1 cellular context compared by ENCODE assay signal in genomic region chr22:50562523-50563409, GRCh38.
TF ChIP-seq lines count a peak whose summit lies in the region.

Gene SYCE3 (minus strand): TSS chr22:50562919. CDS start chr22:50556405, 6,514 bp downstream.

TF ChIP-seq in HepG2, 621 proteins besides CTCF, POLR2A, EP300 and RAD21 (continued from another document and continues in another):
- peak; percentile 90 for TF ChIP-seq ERF (CRISPR knock-in tag; IDR thresholded peaks at IDR 0.05)
- TF ChIP-seq, protein P1, sequence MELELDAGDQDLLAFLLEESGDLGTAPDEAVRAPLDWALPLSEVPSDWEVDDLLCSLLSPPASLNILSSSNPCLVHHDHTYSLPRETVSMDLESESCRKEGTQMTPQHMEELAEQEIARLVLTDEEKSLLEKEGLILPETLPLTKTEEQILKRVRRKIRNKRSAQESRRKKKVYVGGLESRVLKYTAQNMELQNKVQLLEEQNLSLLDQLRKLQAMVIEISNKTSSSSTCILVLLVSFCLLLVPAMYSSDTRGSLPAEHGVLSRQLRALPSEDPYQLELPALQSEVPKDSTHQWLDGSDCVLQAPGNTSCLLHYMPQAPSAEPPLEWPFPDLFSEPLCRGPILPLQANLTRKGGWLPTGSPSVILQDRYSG (CRISPR knock-in tag; IDR thresholded peaks at IDR 0.05), result no peak
- TF ChIP-seq SIX4 (CRISPR knock-in tag; IDR thresholded peaks at IDR 0.05), result no peak
- TF ChIP-seq ZNF317 (CRISPR knock-in tag; IDR thresholded peaks at IDR 0.05), result no peak
- no peak for TF ChIP-seq NFE2L2 (IDR thresholded peaks at IDR 0.05; ENCODE audit: low read length)
- TF ChIP-seq, protein P2, sequence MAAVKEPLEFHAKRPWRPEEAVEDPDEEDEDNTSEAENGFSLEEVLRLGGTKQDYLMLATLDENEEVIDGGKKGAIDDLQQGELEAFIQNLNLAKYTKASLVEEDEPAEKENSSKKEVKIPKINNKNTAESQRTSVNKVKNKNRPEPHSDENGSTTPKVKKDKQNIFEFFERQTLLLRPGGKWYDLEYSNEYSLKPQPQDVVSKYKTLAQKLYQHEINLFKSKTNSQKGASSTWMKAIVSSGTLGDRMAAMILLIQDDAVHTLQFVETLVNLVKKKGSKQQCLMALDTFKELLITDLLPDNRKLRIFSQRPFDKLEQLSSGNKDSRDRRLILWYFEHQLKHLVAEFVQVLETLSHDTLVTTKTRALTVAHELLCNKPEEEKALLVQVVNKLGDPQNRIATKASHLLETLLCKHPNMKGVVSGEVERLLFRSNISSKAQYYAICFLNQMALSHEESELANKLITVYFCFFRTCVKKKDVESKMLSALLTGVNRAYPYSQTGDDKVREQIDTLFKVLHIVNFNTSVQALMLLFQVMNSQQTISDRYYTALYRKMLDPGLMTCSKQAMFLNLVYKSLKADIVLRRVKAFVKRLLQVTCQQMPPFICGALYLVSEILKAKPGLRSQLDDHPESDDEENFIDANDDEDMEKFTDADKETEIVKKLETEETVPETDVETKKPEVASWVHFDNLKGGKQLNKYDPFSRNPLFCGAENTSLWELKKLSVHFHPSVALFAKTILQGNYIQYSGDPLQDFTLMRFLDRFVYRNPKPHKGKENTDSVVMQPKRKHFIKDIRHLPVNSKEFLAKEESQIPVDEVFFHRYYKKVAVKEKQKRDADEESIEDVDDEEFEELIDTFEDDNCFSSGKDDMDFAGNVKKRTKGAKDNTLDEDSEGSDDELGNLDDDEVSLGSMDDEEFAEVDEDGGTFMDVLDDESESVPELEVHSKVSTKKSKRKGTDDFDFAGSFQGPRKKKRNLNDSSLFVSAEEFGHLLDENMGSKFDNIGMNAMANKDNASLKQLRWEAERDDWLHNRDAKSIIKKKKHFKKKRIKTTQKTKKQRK (IDR thresholded peaks at IDR 0.05; ENCODE audit: low read length), result no peak
- TF ChIP-seq ZNF232 (CRISPR knock-in tag; IDR thresholded peaks at IDR 0.05; ENCODE audit: borderline replicate concordance), result no peak
- peak; percentile 69 for TF ChIP-seq GATAD1 (CRISPR knock-in tag; IDR thresholded peaks at IDR 0.05)
- TF ChIP-seq KDM5B (CRISPR knock-in tag; IDR thresholded peaks at IDR 0.05; ENCODE audit: borderline replicate concordance), result no peak; the same call in 1 of the 2 replicates
- no peak for TF ChIP-seq ISX (CRISPR knock-in tag; conservative IDR thresholded peaks at IDR 0.05)
- no peak for TF ChIP-seq KLF13 (CRISPR knock-in tag; IDR thresholded peaks at IDR 0.05)
- TF ChIP-seq AGO1 (IDR thresholded peaks at IDR 0.05; ENCODE audit: low read depth, low read length, poor library complexity, severe bottlenecking), result no peak
- TF ChIP-seq MAFG (CRISPR knock-in tag; IDR thresholded peaks at IDR 0.05), result no peak
- peak; percentile 52; the same call in 1 of the 2 replicates for TF ChIP-seq ZFY (CRISPR knock-in tag; IDR thresholded peaks at IDR 0.05)
- TF ChIP-seq ZNF761 (CRISPR knock-in tag; conservative IDR thresholded peaks at IDR 0.05), result no peak
- peak; percentile 79 for TF ChIP-seq KAT8 (CRISPR knock-in tag; IDR thresholded peaks at IDR 0.05)
- peak; percentile 51; the same call in 1 of the 2 replicates for TF ChIP-seq MXD4 (CRISPR knock-in tag; IDR thresholded peaks at IDR 0.05)
- 0 out of 2 replicates have a peak, but pooled peaks have one; percentile 10 for TF ChIP-seq KLF9 (CRISPR knock-in tag; IDR thresholded peaks at IDR 0.05; ENCODE audit: low read depth)
- TF ChIP-seq THYN1 (CRISPR knock-in tag; IDR thresholded peaks at IDR 0.05; ENCODE audit: borderline replicate concordance, low read depth), result no peak
- no peak for TF ChIP-seq TCF12 (IDR thresholded peaks at IDR 0.05)
- TF ChIP-seq TCF12 (CRISPR knock-in tag; IDR thresholded peaks at IDR 0.05), result no peak
- TF ChIP-seq ZSCAN31 (CRISPR knock-in tag; IDR thresholded peaks at IDR 0.05; ENCODE audit: low read depth), result no peak; the same call in 1 of the 2 replicates
- TF ChIP-seq, protein P3, sequence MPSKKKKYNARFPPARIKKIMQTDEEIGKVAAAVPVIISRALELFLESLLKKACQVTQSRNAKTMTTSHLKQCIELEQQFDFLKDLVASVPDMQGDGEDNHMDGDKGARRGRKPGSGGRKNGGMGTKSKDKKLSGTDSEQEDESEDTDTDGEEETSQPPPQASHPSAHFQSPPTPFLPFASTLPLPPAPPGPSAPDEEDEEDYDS (CRISPR knock-in tag; IDR thresholded peaks at IDR 0.05), result peak; percentile 92
- TF ChIP-seq, protein P4, sequence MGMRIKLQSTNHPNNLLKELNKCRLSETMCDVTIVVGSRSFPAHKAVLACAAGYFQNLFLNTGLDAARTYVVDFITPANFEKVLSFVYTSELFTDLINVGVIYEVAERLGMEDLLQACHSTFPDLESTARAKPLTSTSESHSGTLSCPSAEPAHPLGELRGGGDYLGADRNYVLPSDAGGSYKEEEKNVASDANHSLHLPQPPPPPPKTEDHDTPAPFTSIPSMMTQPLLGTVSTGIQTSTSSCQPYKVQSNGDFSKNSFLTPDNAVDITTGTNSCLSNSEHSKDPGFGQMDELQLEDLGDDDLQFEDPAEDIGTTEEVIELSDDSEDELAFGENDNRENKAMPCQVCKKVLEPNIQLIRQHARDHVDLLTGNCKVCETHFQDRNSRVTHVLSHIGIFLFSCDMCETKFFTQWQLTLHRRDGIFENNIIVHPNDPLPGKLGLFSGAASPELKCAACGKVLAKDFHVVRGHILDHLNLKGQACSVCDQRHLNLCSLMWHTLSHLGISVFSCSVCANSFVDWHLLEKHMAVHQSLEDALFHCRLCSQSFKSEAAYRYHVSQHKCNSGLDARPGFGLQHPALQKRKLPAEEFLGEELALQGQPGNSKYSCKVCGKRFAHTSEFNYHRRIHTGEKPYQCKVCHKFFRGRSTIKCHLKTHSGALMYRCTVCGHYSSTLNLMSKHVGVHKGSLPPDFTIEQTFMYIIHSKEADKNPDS (CRISPR knock-in tag; IDR thresholded peaks at IDR 0.05), result no peak
- no peak for TF ChIP-seq RAD51 (IDR thresholded peaks at IDR 0.05; ENCODE audit: borderline replicate concordance)
- TF ChIP-seq SPEN (CRISPR knock-in tag; IDR thresholded peaks at IDR 0.05; ENCODE audit: low read depth), result peak; percentile 88
- TF ChIP-seq RFX3 (CRISPR knock-in tag; IDR thresholded peaks at IDR 0.05), result no peak
- no peak for TF ChIP-seq ZNF496 (CRISPR knock-in tag; IDR thresholded peaks at IDR 0.05; ENCODE audit: insufficient replicate concordance)
- TF ChIP-seq, protein P5, sequence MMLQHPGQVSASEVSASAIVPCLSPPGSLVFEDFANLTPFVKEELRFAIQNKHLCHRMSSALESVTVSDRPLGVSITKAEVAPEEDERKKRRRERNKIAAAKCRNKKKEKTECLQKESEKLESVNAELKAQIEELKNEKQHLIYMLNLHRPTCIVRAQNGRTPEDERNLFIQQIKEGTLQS (CRISPR knock-in tag; IDR thresholded peaks at IDR 0.05), result no peak
- TF ChIP-seq ZKSCAN5 (CRISPR knock-in tag; IDR thresholded peaks at IDR 0.05), result 0 out of 2 replicates have a peak, but pooled peaks have one; percentile 43
- peak; percentile 94 for TF ChIP-seq XRCC5 (optimal IDR thresholded peaks at IDR 0.05; ENCODE audit: low read length)
- no peak; the same call in 1 of the 2 replicates for TF ChIP-seq KDM5A (IDR thresholded peaks at IDR 0.05; ENCODE audit: borderline replicate concordance, low read length)
- 0 out of 2 replicates have a peak, but pooled peaks have one; percentile 78 for TF ChIP-seq ZNF619 (CRISPR knock-in tag; IDR thresholded peaks at IDR 0.05)
- TF ChIP-seq IRX3 (CRISPR knock-in tag; IDR thresholded peaks at IDR 0.05; ENCODE audit: borderline replicate concordance, low read depth), result no peak
- TF ChIP-seq SRY (CRISPR knock-in tag; IDR thresholded peaks at IDR 0.05), result peak; percentile 67; the same call in 1 of the 2 replicates
- TF ChIP-seq ZBTB49 (CRISPR knock-in tag; IDR thresholded peaks at IDR 0.05; ENCODE audit: borderline replicate concordance), result no peak
- TF ChIP-seq ZFX (CRISPR knock-in tag; IDR thresholded peaks at IDR 0.05; ENCODE audit: low read depth), result peak; percentile 61
- peak; percentile 86 for TF ChIP-seq ZNF687 (CRISPR knock-in tag; IDR thresholded peaks at IDR 0.05)
- no peak for TF ChIP-seq ZNF407 (CRISPR knock-in tag; IDR thresholded peaks at IDR 0.05; ENCODE audit: not compliant biosample characterization)
